28 cellular contexts compared by ENCODE assay signal in genomic region chr5:112234000-112234399, GRCh38.
"Had no signal": no experiment of that assay in that cellular context is flagged by ENCODE, and none has a peak within 500 bp of the region (broad histone marks: within the 10 kb centered on the region; RNA-seq: fewer than 3 reads in every experiment).

No MANE protein-coding gene starts in this region.

- H3K36me3 ChIP-seq: neural progenitor cell, ovary, right lobe of liver, sigmoid colon, thoracic aorta, thyroid gland, vagina had no signal

- H3K4me1 Mint-ChIP-seq: stimulated activated effector memory CD8-positive, alpha-beta T cell treated with anti-CD3 and anti-CD28 coated beads, Interleukin-12 subunit alpha, Interleukin-12 subunit beta, amount 100 ng/mL, for 72 hours; stimulated activated naive B cell treated with anti-CD40 and anti-IgM and Interleukin-4, amounts not matched to agents 10 μg/mL and 1 μg/mL and 100 μg/mL, for 72 hours had no signal

- H3K27me3 Mint-ChIP-seq: progenitor cell of endocrine pancreas had no signal

- H3K9me3 Mint-ChIP-seq: natural killer cell treated with Interleukin-12 subunit alpha and Interleukin-12 subunit beta and Interleukin-15 and Interleukin-18, amount 100 ng/mL, for 72 hours; neural progenitor cell; stimulated activated effector memory CD8-positive, alpha-beta T cell treated with anti-CD3 and anti-CD28 coated beads, Interleukin-12 subunit alpha, Interleukin-12 subunit beta, amount 100 ng/mL, for 72 hours; stimulated activated naive B cell treated with anti-CD40 and anti-IgM and Interleukin-4, amounts not matched to agents 10 μg/mL and 1 μg/mL and 100 μg/mL, for 72 hours; stimulated activated naive CD8-positive, alpha-beta T cell treated with anti-CD3 and anti-CD28 coated beads, Interleukin-15, Interleukin-2, amounts not matched to agents 100 ng/mL and 50 ng/mL, for 24 hours had no signal

- H3K9me3 ChIP-seq: ovary, psoas muscle, right lobe of liver, sigmoid colon, stomach, thoracic aorta, thyroid gland, tibial nerve, upper lobe of left lung, vagina had no signal

- H3K4me1 ChIP-seq: parathyroid adenoma, right lobe of liver had no signal

- FAIRE-seq: small intestine, urothelium cell line had no signal

- H3K4me3 ChIP-seq: neural progenitor cell, ovary, psoas muscle, right lobe of liver, sigmoid colon, stomach, thoracic aorta, thyroid gland, tibial nerve, upper lobe of left lung, vagina had no signal

- H3K27ac ChIP-seq: neural progenitor cell, ovary, parathyroid adenoma, psoas muscle, right lobe of liver, sigmoid colon, thoracic aorta, tibial nerve, upper lobe of left lung, vagina had no signal

- H3K27ac Mint-ChIP-seq: natural killer cell treated with Interleukin-12 subunit alpha and Interleukin-12 subunit beta and Interleukin-15 and Interleukin-18, amount 100 ng/mL, for 72 hours; neural progenitor cell; stimulated activated effector memory CD8-positive, alpha-beta T cell treated with anti-CD3 and anti-CD28 coated beads, Interleukin-12 subunit alpha, Interleukin-12 subunit beta, amount 100 ng/mL, for 72 hours; stimulated activated naive B cell treated with anti-CD40 and anti-IgM and Interleukin-4, amounts not matched to agents 10 μg/mL and 1 μg/mL and 100 μg/mL, for 72 hours; stimulated activated naive CD8-positive, alpha-beta T cell treated with anti-CD3 and anti-CD28 coated beads, Interleukin-15, Interleukin-2, amounts not matched to agents 100 ng/mL and 50 ng/mL, for 24 hours had no signal

- H3K36me3 Mint-ChIP-seq: natural killer cell treated with Interleukin-12 subunit alpha and Interleukin-12 subunit beta and Interleukin-15 and Interleukin-18, amount 100 ng/mL, for 72 hours; stimulated activated effector memory CD8-positive, alpha-beta T cell treated with anti-CD3 and anti-CD28 coated beads, Interleukin-12 subunit alpha, Interleukin-12 subunit beta, amount 100 ng/mL, for 72 hours; stimulated activated naive B cell treated with anti-CD40 and anti-IgM and Interleukin-4, amounts not matched to agents 10 μg/mL and 1 μg/mL and 100 μg/mL, for 72 hours had no signal

- H3K27me3 ChIP-seq: neural progenitor cell, ovary, right lobe of liver, sigmoid colon, stomach, thyroid gland, tibial nerve, upper lobe of left lung, vagina had no signal

- H3K4me3 Mint-ChIP-seq: natural killer cell treated with Interleukin-12 subunit alpha and Interleukin-12 subunit beta and Interleukin-15 and Interleukin-18, amount 100 ng/mL, for 72 hours; neural progenitor cell; stimulated activated effector memory CD8-positive, alpha-beta T cell treated with anti-CD3 and anti-CD28 coated beads, Interleukin-12 subunit alpha, Interleukin-12 subunit beta, amount 100 ng/mL, for 72 hours; stimulated activated naive B cell treated with anti-CD40 and anti-IgM and Interleukin-4, amounts not matched to agents 10 μg/mL and 1 μg/mL and 100 μg/mL, for 72 hours; stimulated activated naive CD8-positive, alpha-beta T cell treated with anti-CD3 and anti-CD28 coated beads, Interleukin-15, Interleukin-2, amounts not matched to agents 100 ng/mL and 50 ng/mL, for 24 hours had no signal

- DNase-seq: occipital lobe; ovary; posterior cingulate gyrus; psoas muscle; right cardiac atrium; right lobe of liver; sigmoid colon; small intestine; stimulated activated CD4-positive, alpha-beta T cell treated with anti-CD3 and anti-CD28 coated beads, Interleukin-15, amount 100 ng/mL, for 24 hours; stimulated activated CD4-positive, alpha-beta T cell treated with anti-CD3 and anti-CD28 coated beads, Interleukin-2, amount 100 ng/mL, for 24 hours; stimulated activated CD4-positive, alpha-beta T cell treated with anti-CD3 and anti-CD28 coated beads, Interleukin-2, amount 100 ng/mL, for 48 hours; stimulated activated CD4-positive, alpha-beta T cell treated with anti-CD3 and anti-CD28 coated beads, Interleukin-4, amount 100 ng/mL, for 24 hours; stimulated activated naive B cell treated with anti-CD40 and anti-IgM and Interleukin-4, amounts not matched to agents 10 μg/mL and 1 μg/mL and 100 μg/mL, for 72 hours; stimulated activated naive CD4-positive, alpha-beta T cell treated with Interleukin-2 at 50 U/mL for 16 hours; stomach; thyroid gland; trophoblast cell; upper lobe of left lung had no signal
